ENCODE assay signal across 9 cellular contexts in the genomic region with DNA sequence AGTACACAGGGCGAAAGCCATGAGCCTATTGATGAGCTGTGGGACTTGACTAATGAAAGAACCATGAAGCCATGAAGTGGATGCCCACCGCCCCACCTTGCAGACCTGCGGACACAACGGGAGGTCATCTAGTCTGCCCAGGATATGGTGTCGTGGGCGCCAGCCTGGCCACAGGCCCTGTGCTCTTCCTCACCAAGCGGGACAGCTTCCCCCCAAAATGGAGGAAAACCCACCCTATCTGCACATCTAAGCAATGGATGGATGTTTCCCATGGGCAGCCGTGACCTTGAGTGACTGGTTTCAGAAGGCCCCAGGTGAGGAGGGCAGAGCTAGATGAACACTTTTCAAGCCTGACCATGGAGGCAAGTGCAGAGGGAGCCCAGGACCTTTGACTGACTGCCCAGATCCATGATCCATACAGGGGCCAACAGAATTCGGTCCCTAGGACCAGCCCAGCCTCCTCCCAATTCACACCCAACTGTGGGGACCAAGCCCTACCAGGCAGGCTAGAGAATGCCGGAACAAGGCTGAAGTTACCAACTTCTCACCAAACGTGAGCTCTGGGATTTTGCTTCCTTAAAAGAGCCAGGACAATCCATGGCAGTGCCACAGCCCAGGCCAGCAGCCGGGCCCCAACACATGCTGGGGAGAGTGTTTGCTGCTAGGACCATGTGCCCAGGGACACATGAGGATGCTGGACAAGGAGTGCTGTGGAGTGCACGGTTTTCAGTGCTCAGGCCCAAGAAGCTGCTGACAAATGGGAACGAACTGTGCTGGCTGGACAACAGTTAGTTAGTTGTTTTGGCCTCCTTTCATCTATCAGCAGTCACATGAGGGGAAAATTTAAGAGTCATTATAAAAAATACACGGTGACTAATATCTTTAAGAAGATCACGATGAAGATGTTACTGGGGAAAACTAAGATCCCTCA.
DNase-seq lines count a peak whose midpoint lies in the region; ATAC-seq and TF ChIP-seq lines count a peak whose summit lies in the region.
"Had no signal": no experiment of that assay in that cellular context is flagged by ENCODE, and none has a peak within 500 bp of the region (broad histone marks: within the 10 kb centered on the region; RNA-seq: fewer than 3 reads in every experiment).

No MANE protein-coding gene starts in this region.

- H3K27ac Mint-ChIP-seq in activated naive CD4-positive, alpha-beta T cell treated with anti-CD3 and anti-CD28 coated beads for 36 hours: peak overlapping the region; percentile 63
- peak overlapping the region; percentile 79 to 95 (median 88) for H3K27ac Mint-ChIP-seq in naive thymus-derived CD4-positive, alpha-beta T cell
- H3K27ac Mint-ChIP-seq in type B pancreatic cell: peak overlapping the region; percentile 67

- peaks cover 8 to 20% of the 10 kb centered on the region in 2 donors for H3K4me1 ChIP-seq in naive thymus-derived CD4-positive, alpha-beta T cell (ENCODE audit: control insufficient read depth in 2 of 2, insufficient read depth in 2 of 2, low read length in 2 of 2)

- POLR2A ChIA-PET in naive thymus-derived CD4-positive, alpha-beta T cell (lab: Charles Lee): no interaction called here

- H3K4me3 Mint-ChIP-seq in activated naive CD4-positive, alpha-beta T cell treated with anti-CD3 and anti-CD28 coated beads for 36 hours: no peak overlapping the region
- H3K4me3 Mint-ChIP-seq in naive thymus-derived CD4-positive, alpha-beta T cell: peak overlapping the region in 2 of 10 donors; percentile 42 to 54
- no peak overlapping the region for H3K4me3 Mint-ChIP-seq in type B pancreatic cell

- peak; percentile 2 for DNase-seq in activated naive CD4-positive, alpha-beta T cell treated with anti-CD3 and anti-CD28 coated beads for 36 hours
- DNase-seq in activated naive CD4-positive, alpha-beta T cell (lab: John Stamatoyannopoulos, UW): no peak
- DNase-seq in fibroblast of mammary gland (ENCODE audit: low read depth): peak; percentile 77
- peak in 1 of 9 donors; percentile 0 for DNase-seq in naive thymus-derived CD4-positive, alpha-beta T cell
- peak; percentile 48 for DNase-seq in type B pancreatic cell (ENCODE audit: extremely low spot score, unreplicated experiment)
- DNase-seq: T1000 had no signal

- peaks cover 3 to 64% (median 6%) of the 10 kb centered on the region in 3 experiments for H3K36me3 ChIP-seq in naive thymus-derived CD4-positive, alpha-beta T cell (ENCODE audit: control insufficient read depth in 2 of 3, insufficient read depth in 3 of 3, low read length in 3 of 3)

- H3K27me3 ChIP-seq in naive thymus-derived CD4-positive, alpha-beta T cell (ENCODE audit: control insufficient read depth in 2 of 2, insufficient read depth in 2 of 2, low read length in 2 of 2): no peaks in the 10 kb centered on the region

- H3K9me3 ChIP-seq in naive thymus-derived CD4-positive, alpha-beta T cell (ENCODE audit: control insufficient read depth in 2 of 3, low read length in 3 of 3): peaks cover 0 to 22% (median 14%) of the 10 kb centered on the region in 3 experiments

- peaks cover 53% of the 10 kb centered on the region for H3K36me3 Mint-ChIP-seq in activated naive CD4-positive, alpha-beta T cell treated with anti-CD3 and anti-CD28 coated beads for 36 hours (ENCODE audit: low read depth)
- H3K36me3 Mint-ChIP-seq in naive thymus-derived CD4-positive, alpha-beta T cell: peaks cover 22 to 71% (median 58%) of the 10 kb centered on the region in 5 donors
- peaks cover 18% of the 10 kb centered on the region for H3K36me3 Mint-ChIP-seq in type B pancreatic cell

- peaks cover 4% of the 10 kb centered on the region for H3K9me3 Mint-ChIP-seq in activated naive CD4-positive, alpha-beta T cell treated with anti-CD3 and anti-CD28 coated beads for 36 hours
- H3K9me3 Mint-ChIP-seq in naive thymus-derived CD4-positive, alpha-beta T cell: peaks cover 0 to 26% (median 9%) of the 10 kb centered on the region in 11 donors
- no peaks in the 10 kb centered on the region for H3K9me3 Mint-ChIP-seq in type B pancreatic cell

- CTCF ChIA-PET in activated naive CD4-positive, alpha-beta T cell treated with anti-CD3 and anti-CD28 coated beads for 36 hours (lab: Charles Lee): no interaction called here
- CTCF ChIA-PET in naive thymus-derived CD4-positive, alpha-beta T cell (lab: Charles Lee): interaction anchor here (0.8 kb wide), 1 partner anchor 147 kb away, joined by 3 read pairs; no protein-coding TSS in a partner anchor

- peak overlapping the region; percentile 39 for H3K27ac ChIP-seq in naive thymus-derived CD4-positive, alpha-beta T cell (ENCODE audit: low read depth, low read length)

- TF ChIP-seq CTCF in fibroblast of mammary gland (conservative IDR thresholded peaks at IDR 0.05; ENCODE audit: control insufficient read depth, insufficient read depth, low read depth, low read length): no peak
- TF ChIP-seq CTCF in type B pancreatic cell (conservative IDR thresholded peaks at IDR 0.05): no peak

- peaks cover 10% of the 10 kb centered on the region for H3K4me1 Mint-ChIP-seq in activated naive CD4-positive, alpha-beta T cell treated with anti-CD3 and anti-CD28 coated beads for 36 hours (ENCODE audit: low read depth)
- H3K4me1 Mint-ChIP-seq in naive thymus-derived CD4-positive, alpha-beta T cell: peaks cover 9 to 37% (median 25%) of the 10 kb centered on the region in 7 donors
- peaks cover 1% of the 10 kb centered on the region for H3K4me1 Mint-ChIP-seq in type B pancreatic cell (ENCODE audit: unreplicated experiment)

- H3K4me3 ChIP-seq in fibroblast of mammary gland (ENCODE audit: control insufficient read depth, low read depth, low read length): no peak overlapping the region
- no peak overlapping the region for H3K4me3 ChIP-seq in naive thymus-derived CD4-positive, alpha-beta T cell (ENCODE audit: low read length)

- ATAC-seq in naive thymus-derived CD4-positive, alpha-beta T cell: no peak
- no peak for ATAC-seq in GM21381 (IDR thresholded peaks at IDR 0.05; ENCODE audit: unreplicated experiment)
- no peak for ATAC-seq in GM21367 (IDR thresholded peaks at IDR 0.05; ENCODE audit: unreplicated experiment)
- ATAC-seq in GM18870 (IDR thresholded peaks at IDR 0.05; ENCODE audit: unreplicated experiment): no peak

- intact Hi-C loops in activated naive CD4-positive, alpha-beta T cell treated with anti-CD3 and anti-CD28 coated beads for 36 hours (cut with micrococcal nuclease): no loop called here
- intact Hi-C loops in naive thymus-derived CD4-positive, alpha-beta T cell (cut with micrococcal nuclease): loop anchor here in 1 of 2 donors (2.0 kb wide), 1 partner anchor 249 kb away; the partner anchor contains the start of gene HDAC4

- H3K27me3 Mint-ChIP-seq in activated naive CD4-positive, alpha-beta T cell treated with anti-CD3 and anti-CD28 coated beads for 36 hours (ENCODE audit: low read depth): no peaks in the 10 kb centered on the region
- H3K27me3 Mint-ChIP-seq in naive thymus-derived CD4-positive, alpha-beta T cell: no peaks in the 10 kb centered on the region
- H3K27me3 Mint-ChIP-seq in type B pancreatic cell: no peaks in the 10 kb centered on the region

Comparison
In these comparisons a context has a peak if more than half of its experiments do, and no peak if none do; other contexts are left out.
1. DNase-seq: peak in activated naive CD4-positive, alpha-beta T cell treated with anti-CD3 and anti-CD28 coated beads for 36 hours (single experiment), fibroblast of mammary gland (single experiment) and type B pancreatic cell (single experiment); none in activated naive CD4-positive, alpha-beta T cell (0 of 4).
2. Peak in every context shown above with its lines, with median percentiles within 50 percentile points of each other: H3K27ac Mint-ChIP-seq.